Comparison of ENCODE assay signal across 27 cellular contexts in genomic region chr20:38029453-38029852, GRCh38.
"Had no signal": no experiment of that assay in that cellular context is flagged by ENCODE, and none has a peak within 500 bp of the region (broad histone marks: within the 10 kb centered on the region; RNA-seq: fewer than 3 reads in every experiment).

No MANE protein-coding gene starts in this region.

- H3K4me3 ChIP-seq: heart left ventricle, sigmoid colon, upper lobe of right lung had no signal

- ATAC-seq: activated CD4-positive, CD25-positive, alpha-beta regulatory T cell treated with anti-CD3 and anti-CD28 coated beads, Interleukin-2, amount 50 U/mL, for 24 hours; activated naive CD8-positive, alpha-beta T cell treated with anti-CD3 and anti-CD28 coated beads, Interleukin-2, amount 50 U/mL, for 24 hours; heart left ventricle; left colon; naive thymus-derived CD4-positive, alpha-beta T cell; stimulated activated effector memory CD8-positive, alpha-beta T cell treated with anti-CD3 and anti-CD28 coated beads, Interleukin-12 subunit alpha, Interleukin-12 subunit beta, amount 100 ng/mL, for 72 hours; stimulated activated naive CD8-positive, alpha-beta T cell treated with anti-CD3 and anti-CD28 coated beads, Interleukin-15, amount 100 ng/mL, for 72 hours; upper lobe of right lung had no signal

- H3K4me3 Mint-ChIP-seq: activated naive CD8-positive, alpha-beta T cell treated with anti-CD3 and anti-CD28 coated beads, Interleukin-2, amount 50 U/mL, for 24 hours; immature natural killer cell; mesothelial cell of epicardium; stimulated activated effector memory CD8-positive, alpha-beta T cell treated with anti-CD3 and anti-CD28 coated beads, Interleukin-12 subunit alpha, Interleukin-12 subunit beta, amount 100 ng/mL, for 72 hours had no signal

- DNase-seq: activated CD4-positive, alpha-beta T cell treated with anti-CD3 and anti-CD28 coated beads for 48 hours; activated CD4-positive, alpha-beta T cell treated with anti-CD3 and anti-CD28 coated beads, Interleukin-2, amount 50 U/mL, for 48 hours; activated CD8-positive, alpha-beta memory T cell treated with anti-CD3 and anti-CD28 coated beads for 24 hours; activated gamma-delta T cell; activated naive CD4-positive, alpha-beta T cell treated with anti-CD3 and anti-CD28 coated beads, Interleukin-2, amount 50 U/mL, for 16 hours; activated naive CD8-positive, alpha-beta T cell treated with anti-CD3 and anti-CD28 coated beads, Interleukin-2, amount 50 U/mL, for 24 hours; activated T-cell treated with anti-CD3 and anti-CD28 coated beads, Interleukin-2, amount 50 U/mL, for 1 hour; amygdala; caudate nucleus; heart left ventricle; hypothalamus; immature natural killer cell; kidney; left colon; naive thymus-derived CD4-positive, alpha-beta T cell; sigmoid colon; small intestine; stimulated activated CD4-positive, alpha-beta T cell treated with anti-CD3 and anti-CD28 coated beads, Interleukin-4, amount 100 ng/mL, for 24 hours; stimulated activated naive CD8-positive, alpha-beta T cell treated with anti-CD3 and anti-CD28 coated beads, Interleukin-15, amount 100 ng/mL, for 72 hours; substantia nigra; T1000; upper lobe of right lung; WERI-Rb-1 had no signal

- H3K9me3 Mint-ChIP-seq: activated naive CD8-positive, alpha-beta T cell treated with anti-CD3 and anti-CD28 coated beads, Interleukin-2, amount 50 U/mL, for 24 hours; immature natural killer cell; stimulated activated effector memory CD8-positive, alpha-beta T cell treated with anti-CD3 and anti-CD28 coated beads, Interleukin-12 subunit alpha, Interleukin-12 subunit beta, amount 100 ng/mL, for 72 hours; stimulated activated naive CD8-positive, alpha-beta T cell treated with anti-CD3 and anti-CD28 coated beads, Interleukin-15, amount 100 ng/mL, for 72 hours had no signal

- FAIRE-seq: endothelial cell of umbilical vein, kidney, small intestine had no signal

- H3K27me3 Mint-ChIP-seq: activated naive CD8-positive, alpha-beta T cell treated with anti-CD3 and anti-CD28 coated beads, Interleukin-2, amount 50 U/mL, for 24 hours; stimulated activated naive CD8-positive, alpha-beta T cell treated with anti-CD3 and anti-CD28 coated beads, Interleukin-15, amount 100 ng/mL, for 72 hours had no signal

- H3K36me3 Mint-ChIP-seq: immature natural killer cell had no signal

- H3K27ac Mint-ChIP-seq: activated naive CD8-positive, alpha-beta T cell treated with anti-CD3 and anti-CD28 coated beads, Interleukin-2, amount 50 U/mL, for 24 hours; mesothelial cell of epicardium; stimulated activated effector memory CD8-positive, alpha-beta T cell treated with anti-CD3 and anti-CD28 coated beads, Interleukin-12 subunit alpha, Interleukin-12 subunit beta, amount 100 ng/mL, for 72 hours; stimulated activated naive CD8-positive, alpha-beta T cell treated with anti-CD3 and anti-CD28 coated beads, Interleukin-15, amount 100 ng/mL, for 72 hours had no signal
